Comparison of ENCODE assay signal across 19 cellular contexts in the genomic region with DNA sequence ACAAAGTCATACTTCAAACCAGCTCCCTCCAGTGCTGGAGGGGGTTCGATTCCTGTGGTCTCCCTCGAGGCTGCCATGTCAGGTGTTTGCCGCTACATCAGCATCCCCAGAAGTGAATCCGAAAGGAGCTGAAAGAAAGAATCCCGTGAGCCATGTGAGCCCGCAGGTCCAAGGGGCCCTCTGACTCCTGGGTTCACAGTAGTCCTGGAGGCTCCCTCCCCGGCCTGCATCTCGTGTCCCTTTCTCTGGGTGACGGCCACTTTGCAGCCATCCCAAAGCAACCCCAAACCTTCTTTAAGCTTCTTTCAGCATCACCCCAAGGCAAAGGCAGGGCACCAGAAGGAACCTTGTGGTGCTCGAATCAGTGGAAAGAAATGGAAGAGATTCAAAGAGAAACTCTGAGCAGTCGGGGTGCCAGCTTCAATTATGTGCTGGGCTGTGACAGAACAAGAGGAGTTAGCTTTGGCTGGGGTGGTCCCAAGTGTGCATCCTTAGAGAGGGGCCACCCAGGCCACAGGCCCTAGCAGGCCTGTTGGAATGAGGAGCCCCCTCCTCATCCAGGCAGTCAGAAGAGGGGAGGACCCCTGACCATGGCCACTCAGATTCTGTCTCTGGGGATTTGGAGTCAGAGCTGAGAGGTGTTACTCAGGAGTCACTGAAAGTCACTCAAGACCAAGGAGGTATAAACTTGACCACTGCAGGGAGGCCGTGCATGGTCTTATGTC. TPM values are rescaled to one million over a fixed set of nuclear protein-coding genes. Genes with fewer than 3 reads are reported as not detected.
DNase-seq lines count a peak whose midpoint lies in the region; FAIRE-seq and TF ChIP-seq lines count a peak whose summit lies in the region.
"Had no signal": no experiment of that assay in that cellular context is flagged by ENCODE, and none has a peak within 500 bp of the region (broad histone marks: within the 10 kb centered on the region; RNA-seq: fewer than 3 reads in every experiment).

No MANE protein-coding gene starts in this region.

- peaks cover 3% of the 10 kb centered on the region for H3K4me1 Mint-ChIP-seq in endodermal cell
- H3K4me1 Mint-ChIP-seq in osteocyte (ENCODE audit: unreplicated experiment): peaks cover 2% of the 10 kb centered on the region
- no peaks in the 10 kb centered on the region for H3K4me1 Mint-ChIP-seq in T-helper 2 cell treated with Interferon-gamma antibody and Interleukin-4, amounts not matched to agents 5 μg/mL and 100 μg/mL, for 36 hours (ENCODE audit: low read depth)

- peaks cover 20% of the 10 kb centered on the region for H3K27me3 ChIP-seq in endodermal cell (ENCODE audit: control insufficient read depth, insufficient read depth, low read length, poor library complexity, severe bottlenecking)

- no peaks in the 10 kb centered on the region for H3K36me3 ChIP-seq in endodermal cell (ENCODE audit: control insufficient read depth, insufficient read depth, low read length)

- H3K27ac Mint-ChIP-seq in endodermal cell: no peak overlapping the region
- no peak overlapping the region for H3K27ac Mint-ChIP-seq in osteocyte (ENCODE audit: unreplicated experiment)
- no peak overlapping the region for H3K27ac Mint-ChIP-seq in T-helper 2 cell treated with Interferon-gamma antibody and Interleukin-4, amounts not matched to agents 5 μg/mL and 100 μg/mL, for 36 hours
- H3K27ac Mint-ChIP-seq: CD4-positive, alpha-beta T cell had no signal

- 90 to 99% methylated on average over 7 to 12 of the region's 12 CpGs for WGBS in endodermal cell (ENCODE audit: insufficient coverage in 1 of 2, insufficient read length in 1 of 2), 2 experiments

- peak; percentile 47 for DNase-seq in activated effector memory CD4-positive, alpha-beta T cell treated with anti-CD3 and anti-CD28 coated beads, Interleukin-2, amount 50 U/mL, for 16 hours
- no peak for DNase-seq in activated effector memory CD4-positive, alpha-beta T cell treated with Interleukin-2 at 50 U/mL for 16 hours
- DNase-seq in endodermal cell (peak; percentile 35), osteocyte (ENCODE audit: extremely low spot score, unreplicated experiment) (peak; percentile 68), urothelium cell line (ENCODE audit: low spot score) (no peak)
- no peak for DNase-seq in activated CD4-positive, alpha-beta T cell treated with anti-CD3 and anti-CD28 coated beads, Interleukin-2, amount 50 U/mL, for 48 hours
- DNase-seq in T-helper 2 cell treated with Interferon-gamma antibody and Interleukin-4, amounts not matched to agents 5 μg/mL and 100 μg/mL, for 36 hours (ENCODE audit: low spot score): no peak
- DNase-seq: Caco-2; CD4-positive, alpha-beta T cell; MV-4-11; NCI-H187; NCI-H345; NCI-H524 treated with DMSO at 0.1 percent for 48 hours; PC-3 had no signal

- no peaks in the 10 kb centered on the region for H3K4me1 ChIP-seq in endodermal cell (ENCODE audit: control insufficient read depth, insufficient read depth, low read length)

- H3K9ac ChIP-seq in endodermal cell (ENCODE audit: extremely low read depth, low read length, poor library complexity, severe bottlenecking): no peak overlapping the region
- H3K9ac ChIP-seq: KMS-11 had no signal

- H3K4me3 Mint-ChIP-seq in endodermal cell (no peak overlapping the region), osteocyte (ENCODE audit: unreplicated experiment) (no peak overlapping the region)
- no peak overlapping the region for H3K4me3 Mint-ChIP-seq in T-helper 2 cell treated with Interferon-gamma antibody and Interleukin-4, amounts not matched to agents 5 μg/mL and 100 μg/mL, for 36 hours
- H3K4me3 Mint-ChIP-seq: CD4-positive, alpha-beta T cell had no signal

- H3K9me3 ChIP-seq in endodermal cell (ENCODE audit: control insufficient read depth, low read length): no peaks in the 10 kb centered on the region
- H3K9me3 ChIP-seq: A549, Caco-2 had no signal

- H3K9me3 Mint-ChIP-seq in endodermal cell (no peaks in the 10 kb centered on the region), osteocyte (ENCODE audit: unreplicated experiment) (no peaks in the 10 kb centered on the region)
- no peaks in the 10 kb centered on the region for H3K9me3 Mint-ChIP-seq in T-helper 2 cell treated with Interferon-gamma antibody and Interleukin-4, amounts not matched to agents 5 μg/mL and 100 μg/mL, for 36 hours
- H3K9me3 Mint-ChIP-seq: CD4-positive, alpha-beta T cell had no signal

- H3K36me3 Mint-ChIP-seq in endodermal cell (ENCODE audit: low read depth) (no peaks in the 10 kb centered on the region), osteocyte (ENCODE audit: unreplicated experiment) (no peaks in the 10 kb centered on the region)
- H3K36me3 Mint-ChIP-seq in T-helper 2 cell treated with Interferon-gamma antibody and Interleukin-4, amounts not matched to agents 5 μg/mL and 100 μg/mL, for 36 hours (ENCODE audit: low read depth): no peaks in the 10 kb centered on the region

- no peak for TF ChIP-seq CTCF in endodermal cell (conservative IDR thresholded peaks at IDR 0.05)
- TF ChIP-seq CTCF in osteocyte (IDR thresholded peaks at IDR 0.05): no peak

- peak; percentile 65 for FAIRE-seq in urothelium cell line (lab: Jason Lieb, UNC)
- FAIRE-seq: A549, G401.6 had no signal

- peaks cover 26% of the 10 kb centered on the region for H3K27me3 Mint-ChIP-seq in endodermal cell (ENCODE audit: insufficient read depth)
- H3K27me3 Mint-ChIP-seq in osteocyte (ENCODE audit: unreplicated experiment): peaks cover 53% of the 10 kb centered on the region
- peaks cover 12% of the 10 kb centered on the region for H3K27me3 Mint-ChIP-seq in T-helper 2 cell treated with Interferon-gamma antibody and Interleukin-4, amounts not matched to agents 5 μg/mL and 100 μg/mL, for 36 hours (ENCODE audit: low read depth)

- H3K4me3 ChIP-seq in endodermal cell (ENCODE audit: low read length): no peak overlapping the region
- H3K4me3 ChIP-seq: A549 had no signal

- no peak overlapping the region for H3K27ac ChIP-seq in endodermal cell (ENCODE audit: low read depth, low read length)
- H3K27ac ChIP-seq: A549, KMS-11 had no signal

RNA-seq across cellular contexts. Expression of a gene that starts 59.7 kb away (rescaled TPM):
- not detected for total RNA-seq in endodermal cell
- not detected for polyA plus RNA-seq in endodermal cell (2013, experiment 1 of 2)
- polyA plus RNA-seq in endodermal cell (2013, experiment 2 of 2): not detected
- not detected in 2 replicates for total RNA-seq in osteocyte
- total RNA-seq: Caco-2; CD4-positive, alpha-beta T cell; H7; PC-3 had no signal
- polyA plus RNA-seq: BJ had no signal

Comparison
In these comparisons a context has a peak if more than half of its experiments do, and no peak if none do; other contexts are left out.
1. DNase-seq: peak in activated effector memory CD4-positive, alpha-beta T cell treated with anti-CD3 and anti-CD28 coated beads, Interleukin-2, amount 50 U/mL, for 16 hours (single experiment), endodermal cell (single experiment) and osteocyte (single experiment); none in activated effector memory CD4-positive, alpha-beta T cell treated with Interleukin-2 at 50 U/mL for 16 hours (single experiment), urothelium cell line (single experiment), activated CD4-positive, alpha-beta T cell treated with anti-CD3 and anti-CD28 coated beads, Interleukin-2, amount 50 U/mL, for 48 hours (0 of 2) and T-helper 2 cell treated with Interferon-gamma antibody and Interleukin-4, amounts not matched to agents 5 μg/mL and 100 μg/mL, for 36 hours (single experiment).